In the genomic region with DNA sequence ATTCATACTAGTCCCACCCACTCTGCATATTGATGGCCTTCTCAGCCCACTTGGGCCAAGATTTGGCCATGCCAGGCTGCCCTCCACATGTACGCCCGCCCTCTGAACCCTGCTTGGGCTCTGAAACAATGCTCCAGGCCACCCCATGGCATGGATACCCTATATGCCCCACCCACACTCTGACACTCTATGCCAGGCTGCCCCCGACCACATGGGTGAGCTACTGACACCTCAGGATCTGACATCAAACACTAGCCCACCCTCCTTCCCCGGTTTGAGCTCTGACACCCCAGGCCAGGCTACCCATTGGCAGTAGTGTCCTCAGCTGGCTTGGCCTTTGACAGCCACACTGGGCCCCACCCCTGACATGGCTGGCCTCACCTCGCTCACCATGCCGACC, we compare ENCODE assay signal across 28 cellular contexts.
"Had no signal": no experiment of that assay in that cellular context is flagged by ENCODE, and none has a peak within 500 bp of the region (broad histone marks: within the 10 kb centered on the region; RNA-seq: fewer than 3 reads in every experiment).

No MANE protein-coding gene starts in this region.

- H3K36me3 ChIP-seq: breast epithelium had no signal

- H3K27me3 Mint-ChIP-seq: activated CD4-positive, alpha-beta T cell treated with anti-CD3 and anti-CD28 coated beads, Interleukin-2, amount 10 ng/mL, durations not matched to agents 24 days and 14 days; activated naive CD8-positive, alpha-beta T cell treated with anti-CD3 and anti-CD28 coated beads, Interleukin-2, amount 10 ng/mL, durations not matched to agents 7 days and 5 days had no signal

- DNase-seq: activated CD4-positive, alpha-beta T cell treated with anti-CD3 and anti-CD28 coated beads, Interleukin-2, amount 50 U/mL, for 4 hours; activated CD8-positive, alpha-beta T cell treated with anti-CD3 and anti-CD28 coated beads, Interleukin-2, amount 10 ng/mL, durations not matched to agents 7 days and 5 days; activated gamma-delta T cell; activated naive CD4-positive, alpha-beta T cell treated with Interleukin-2 at 50 U/mL for 16 hours; activated naive CD8-positive, alpha-beta T cell treated with anti-CD3 and anti-CD28 coated beads, Interleukin-2, amount 10 ng/mL, durations not matched to agents 7 days and 5 days; activated T-cell treated with anti-CD3 and anti-CD28 coated beads, Interleukin-2, amount 50 U/mL, for 24 hours; amygdala; body of pancreas; Kasumi-1; KBM-7; NCI-H1092; NCI-H1436 treated with DMSO at 0.1 percent for 48 hours; NCI-H1694 treated with DMSO at 0.1 percent for 48 hours; NCI-H2029; NCI-H345; NCI-H524 treated with DMSO at 0.1 percent for 48 hours; NK-92 treated with Interleukin-12 subunit alpha and Interleukin-12 subunit beta, amount 100 ng/mL, for 24 hours; PC-9; SIG-M5 had no signal

- H3K4me1 Mint-ChIP-seq: activated naive CD4-positive, alpha-beta T cell treated with anti-CD3 and anti-CD28 coated beads, Interleukin-2, amount 50 U/mL, for 24 hours; activated naive CD8-positive, alpha-beta T cell treated with anti-CD3 and anti-CD28 coated beads, Interleukin-2, amount 10 ng/mL, durations not matched to agents 7 days and 5 days had no signal

- H3K4me3 ChIP-seq: body of pancreas, breast epithelium, PC-9, SK-N-MC had no signal

- H3K27ac ChIP-seq: body of pancreas, breast epithelium, PC-9, RWPE1, SK-N-MC had no signal

- H3K4me3 Mint-ChIP-seq: activated CD4-positive, alpha-beta T cell treated with anti-CD3 and anti-CD28 coated beads, Interleukin-2, amount 10 ng/mL, durations not matched to agents 24 days and 14 days; activated CD8-positive, alpha-beta T cell treated with anti-CD3 and anti-CD28 coated beads, Interleukin-2, amount 10 ng/mL, durations not matched to agents 7 days and 5 days; activated naive CD4-positive, alpha-beta T cell treated with anti-CD3 and anti-CD28 coated beads, Interleukin-2, amount 50 U/mL, for 24 hours; activated naive CD8-positive, alpha-beta T cell treated with anti-CD3 and anti-CD28 coated beads, Interleukin-2, amount 10 ng/mL, durations not matched to agents 7 days and 5 days; activated T-cell treated with anti-CD3 and anti-CD28 coated beads, Interleukin-2, amount 50 U/mL, for 24 hours; T-helper 1 cell treated with Interleukin-12 subunit alpha and Interleukin-12 subunit beta and Interleukin-4 antibody, amounts not matched to agents 30 μg/mL and 1 μg/mL, for 36 hours; T-helper 2 cell treated with Interferon-gamma antibody and Interleukin-4, amounts not matched to agents 5 μg/mL and 100 μg/mL, for 36 hours had no signal

- H3K36me3 Mint-ChIP-seq: activated naive CD4-positive, alpha-beta T cell treated with anti-CD3 and anti-CD28 coated beads, Interleukin-2, amount 50 U/mL, for 24 hours; activated naive CD8-positive, alpha-beta T cell treated with anti-CD3 and anti-CD28 coated beads, Interleukin-2, amount 10 ng/mL, durations not matched to agents 7 days and 5 days had no signal

- H3K4me1 ChIP-seq: body of pancreas, breast epithelium had no signal

- H3K9me3 ChIP-seq: body of pancreas, breast epithelium had no signal

- H3K4me2 ChIP-seq: PC-9 had no signal

- ATAC-seq: activated CD8-positive, alpha-beta T cell treated with anti-CD3 and anti-CD28 coated beads, Interleukin-2, amount 10 ng/mL, durations not matched to agents 7 days and 5 days; body of pancreas; Right ventricle myocardium inferior had no signal

- H3K9me3 Mint-ChIP-seq: activated CD4-positive, alpha-beta T cell treated with anti-CD3 and anti-CD28 coated beads, Interleukin-2, amount 10 ng/mL, durations not matched to agents 24 days and 14 days; activated naive CD4-positive, alpha-beta T cell treated with anti-CD3 and anti-CD28 coated beads, Interleukin-2, amount 50 U/mL, for 24 hours; activated naive CD8-positive, alpha-beta T cell treated with anti-CD3 and anti-CD28 coated beads, Interleukin-2, amount 10 ng/mL, durations not matched to agents 7 days and 5 days; activated T-cell treated with anti-CD3 and anti-CD28 coated beads, Interleukin-2, amount 50 U/mL, for 24 hours; activated T-helper 2 cell treated with anti-CD3 and anti-CD28 coated beads, Interferon-gamma antibody, Interleukin-2, Interleukin-4, amounts not matched to agents 10 μg/mL and 5 μg/mL and 100 μg/mL, durations not matched to agents 14 hours and 24 hours and 36 hours; T-helper 1 cell treated with Interleukin-12 subunit alpha and Interleukin-12 subunit beta and Interleukin-4 antibody, amounts not matched to agents 30 μg/mL and 1 μg/mL, for 36 hours; T-helper 2 cell treated with Interferon-gamma antibody and Interleukin-4, amounts not matched to agents 5 μg/mL and 100 μg/mL, for 36 hours had no signal

- H3K27ac Mint-ChIP-seq: activated CD4-positive, alpha-beta T cell treated with anti-CD3 and anti-CD28 coated beads, Interleukin-2, amount 10 ng/mL, durations not matched to agents 24 days and 14 days; activated CD8-positive, alpha-beta T cell treated with anti-CD3 and anti-CD28 coated beads, Interleukin-2, amount 10 ng/mL, durations not matched to agents 7 days and 5 days; activated naive CD4-positive, alpha-beta T cell treated with anti-CD3 and anti-CD28 coated beads, Interleukin-2, amount 50 U/mL, for 24 hours; activated T-cell treated with anti-CD3 and anti-CD28 coated beads, Interleukin-2, amount 50 U/mL, for 24 hours; T-helper 1 cell treated with Interleukin-12 subunit alpha and Interleukin-12 subunit beta and Interleukin-4 antibody, amounts not matched to agents 30 μg/mL and 1 μg/mL, for 36 hours; T-helper 2 cell treated with Interferon-gamma antibody and Interleukin-4, amounts not matched to agents 5 μg/mL and 100 μg/mL, for 36 hours had no signal

- H3K27me3 ChIP-seq: body of pancreas had no signal

- H2AFZ ChIP-seq: PC-9 had no signal
